Comparison of ENCODE assay signal across 18 cellular contexts in the genomic region with DNA sequence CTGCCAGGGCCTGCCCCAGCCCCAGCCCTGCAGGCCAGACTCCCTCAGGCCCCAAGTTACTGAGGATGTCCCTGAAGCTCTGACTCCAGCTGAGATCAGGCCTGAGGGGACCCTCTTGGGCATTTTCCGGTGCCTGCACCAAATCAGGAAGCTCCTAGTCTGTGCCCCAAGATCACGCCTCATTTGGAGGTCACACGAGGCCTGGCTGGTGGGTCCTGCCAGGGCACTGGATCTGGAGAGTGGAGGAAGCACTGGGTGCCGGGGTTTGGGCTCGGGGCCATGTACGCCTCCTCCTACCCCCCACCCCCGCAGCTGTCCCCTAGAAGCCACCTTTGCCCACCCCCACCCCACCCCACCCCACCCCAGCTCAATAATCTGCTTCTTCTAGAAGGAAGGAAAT. TPM values are rescaled to one million over a fixed set of nuclear protein-coding genes. Genes with fewer than 3 reads are reported as not detected.
DNase-seq lines count a peak whose midpoint lies in the region; ATAC-seq and TF ChIP-seq lines count a peak whose summit lies in the region.
"Had no signal": no experiment of that assay in that cellular context is flagged by ENCODE, and none has a peak within 500 bp of the region (broad histone marks: within the 10 kb centered on the region; RNA-seq: fewer than 3 reads in every experiment).

No MANE protein-coding gene starts in this region.

- H2AK9ac ChIP-seq in IMR-90 (replicated peaks; ENCODE audit: low read depth, low read length, poor library complexity): no peak overlapping the region

- H3K9me3 ChIP-seq in IMR-90 (ENCODE audit: control insufficient read depth, insufficient read depth, low read length) (no peaks in the 10 kb centered on the region), body of pancreas (no peaks in the 10 kb centered on the region), stomach smooth muscle (ENCODE audit: control insufficient read depth in 2 of 2, low read length in 2 of 2) (no peaks in the 10 kb centered on the region)
- H3K9me3 ChIP-seq: BE2C had no signal

- H3K4me2 ChIP-seq in IMR-90 (ENCODE audit: low read depth, low read length): no peak overlapping the region
- H3K4me2 ChIP-seq: GM23338, smooth muscle cell had no signal

- peak overlapping the region; percentile 57 for H2BK120ac ChIP-seq in IMR-90 (ENCODE audit: low read depth, low read length)

- H2AK5ac ChIP-seq in IMR-90 (ENCODE audit: low read depth, low read length): no peak overlapping the region; the same call in none of the 2 replicates

- H2AFZ ChIP-seq in IMR-90 (replicated peaks; ENCODE audit: low read length, poor library complexity): no peak overlapping the region
- H2AFZ ChIP-seq: GM23338 had no signal

- no peak overlapping the region for H3K18ac ChIP-seq in IMR-90 (ENCODE audit: low read depth, low read length)

- dilution Hi-C loops in IMR-90 (cut with HindIII; ENCODE audit: low sequenced_read_pairs, unreplicated experiment): no loop called here

- H2BK5ac ChIP-seq in IMR-90 (ENCODE audit: low read depth, low read length, poor library complexity, severe bottlenecking): no peak overlapping the region

- TF ChIP-seq POLR2A in IMR-90 (IDR thresholded peaks at IDR 0.05; ENCODE audit: low read depth, low read length) (no peak), body of pancreas (IDR thresholded peaks at IDR 0.05) (no peak)

- H2BK20ac ChIP-seq in IMR-90 (ENCODE audit: low read depth, low read length): no peak overlapping the region

- CTCF ChIA-PET in IMR-90 (lab: Yijun Ruan, JAX): no interaction called here

- no peak overlapping the region for H3K56ac ChIP-seq in IMR-90 (ENCODE audit: extremely low read depth, insufficient read depth, low read length)

- H3K36me3 ChIP-seq in IMR-90 (ENCODE audit: control insufficient read depth, insufficient read depth, low read length): no peaks in the 10 kb centered on the region
- H3K36me3 ChIP-seq in body of pancreas (replicated peaks in 1 of 2; ENCODE audit: insufficient read depth in 1 of 2, low read depth in 2 of 2): no peaks in the 10 kb centered on the region
- no peaks in the 10 kb centered on the region for H3K36me3 ChIP-seq in stomach smooth muscle (ENCODE audit: control insufficient read depth in 2 of 2, insufficient read depth in 2 of 2, low read length in 2 of 2)
- H3K36me3 ChIP-seq: BE2C had no signal

- in situ Hi-C loops in IMR-90 (cut with MboI; ENCODE audit: low sequenced_read_pairs): no loop called here

- H3K9me1 ChIP-seq in IMR-90 (ENCODE audit: insufficient read depth, low read length): peaks cover 19% of the 10 kb centered on the region; the same call in 1 of the 2 replicates

- POLR2A ChIA-PET in IMR-90 (lab: Charles Lee; ENCODE audit: unreplicated experiment): interaction anchor here (1.1 kb wide), 1 partner anchor 105 kb away, joined by 6 read pairs; no protein-coding TSS in a partner anchor

- TF ChIP-seq CTCF in IMR-90 (conservative IDR thresholded peaks at IDR 0.05; ENCODE audit: low read depth, low read length) (no peak), body of pancreas (IDR thresholded peaks at IDR 0.05) (no peak)

- intact Hi-C loops in IMR-90 (cut with micrococcal nuclease) (no loop called here), body of pancreas (cut with DNase I) (no loop called here)

- WGBS in IMR-90 (ENCODE audit: extremely low coverage in 2 of 2, insufficient read length in 1 of 2), 2 experiments: no CpG with 5 or more reads among the region's 7 CpGs
- 88% methylated on average over 6 of the region's 7 CpGs; no CpG with 5 or more reads in 1 of the 2 donors for WGBS in body of pancreas, 2 donors

- ATAC-seq in IMR-90 (ENCODE audit: low read depth): no peak
- no peak for ATAC-seq in body of pancreas
- ATAC-seq: GM23338, T-cell had no signal

- H3K4me1 ChIP-seq in IMR-90 (ENCODE audit: control insufficient read depth, insufficient read depth, low read length): peaks cover 33% of the 10 kb centered on the region
- H3K4me1 ChIP-seq in body of pancreas: peaks cover 68% of the 10 kb centered on the region
- H3K4me1 ChIP-seq in stomach smooth muscle (ENCODE audit: control insufficient read depth, insufficient read depth, low read length): peaks cover 38% of the 10 kb centered on the region

- H3K9ac ChIP-seq in IMR-90 (ENCODE audit: low read depth, low read length) (no peak overlapping the region), stomach smooth muscle (ENCODE audit: low read length in 2 of 2) (no peak overlapping the region)

- H4K8ac ChIP-seq in IMR-90 (ENCODE audit: low read depth in 2 of 2, low read length in 2 of 2): no peak overlapping the region

- no peak overlapping the region for H3K14ac ChIP-seq in IMR-90 (replicated peaks; ENCODE audit: low read depth, low read length)

- no peak overlapping the region for H3K23ac ChIP-seq in IMR-90 (ENCODE audit: low read depth, low read length)

- no peak overlapping the region for H3K27ac ChIP-seq in IMR-90 (ENCODE audit: insufficient read depth, low read length)
- peak overlapping the region in 3 of 4 donors; percentile 44 to 64 (median 46) for H3K27ac ChIP-seq in body of pancreas
- peak overlapping the region; percentile 96 for H3K27ac ChIP-seq in stomach smooth muscle (ENCODE audit: low read length)

- no peak overlapping the region for H2BK15ac ChIP-seq in IMR-90 (ENCODE audit: low read depth, low read length)

- H4K5ac ChIP-seq in IMR-90 (ENCODE audit: low read depth, low read length): no peak overlapping the region

- no peaks in the 10 kb centered on the region for H3K27me3 ChIP-seq in IMR-90 (ENCODE audit: control insufficient read depth, insufficient read depth, low read length)
- no peaks in the 10 kb centered on the region for H3K27me3 ChIP-seq in body of pancreas
- H3K27me3 ChIP-seq in stomach smooth muscle (ENCODE audit: control insufficient read depth in 1 of 2, insufficient read depth in 2 of 2, low read length in 2 of 2): no peaks in the 10 kb centered on the region
- H3K27me3 ChIP-seq: BE2C had no signal

- TF ChIP-seq RAD21 in IMR-90 (IDR thresholded peaks at IDR 0.05; ENCODE audit: low read length): no peak

- peaks cover 0 to 10% of the 10 kb centered on the region in 2 experiments; a peak in 1 of 4 replicates for H3K79me1 ChIP-seq in IMR-90 (ENCODE audit: low read depth in 1 of 2, low read length in 2 of 2)

- H3K4me3 ChIP-seq in IMR-90 (ENCODE audit: insufficient read depth, low read depth, low read length) (no peak overlapping the region), body of pancreas (no peak overlapping the region), stomach smooth muscle (ENCODE audit: low read length in 2 of 2) (no peak overlapping the region)
- H3K4me3 ChIP-seq: GM23338, smooth muscle cell had no signal

- H3K4ac ChIP-seq in IMR-90 (ENCODE audit: low read depth, low read length): 0 out of 2 replicates have a peak overlapping the region, but pooled peaks have one; percentile 22

- DNase-seq in IMR-90 (no peak), body of pancreas (no peak), mesenteric fat pad (ENCODE audit: low spot score) (peak; percentile 87), H4 (ENCODE audit: low spot score) (no peak), cerebellar nuclear complex (lab: John Stamatoyannopoulos, UW) (no peak), foreskin melanocyte (no peak), germinal center (ENCODE audit: low spot score) (no peak)
- DNase-seq: activated CD4-positive, alpha-beta T cell treated with anti-CD3 and anti-CD28 coated beads, Interleukin-2, amount 50 U/mL, for 4 hours; activated naive CD4-positive, alpha-beta T cell treated with anti-CD3 and anti-CD28 coated beads, Interleukin-2, amount 10 ng/mL, durations not matched to agents 7 days and 5 days; activated T-cell treated with anti-CD3 and anti-CD28 coated beads for 4 hours; BE2C; GDM1; NCI-H1105 treated with DMSO at 0.1 percent for 48 hours; NCI-H82; T-cell had no signal

- peak overlapping the region; percentile 33; the same call in 1 of the 2 replicates for H4K91ac ChIP-seq in IMR-90 (ENCODE audit: insufficient read depth, low read depth, low read length)

- no peaks in the 10 kb centered on the region for H4K20me1 ChIP-seq in IMR-90 (ENCODE audit: insufficient read depth, low read length)

- no TSS peak for BruUV-seq in IMR-90 (replicated peaks; lab: Mats Ljungman, UMichigan)

TF ChIP-seq in IMR-90, 13 proteins besides CTCF, POLR2A, EP300 and RAD21:
- TF ChIP-seq CHD1 (IDR thresholded peaks at IDR 0.05; ENCODE audit: low read depth, low read length) (no peak), CEBPB (IDR thresholded peaks at IDR 0.05; ENCODE audit: low read depth, low read length) (no peak), RFX5 (IDR thresholded peaks at IDR 0.05; ENCODE audit: low read depth, low read length) (no peak), BHLHE40 (IDR thresholded peaks at IDR 0.05; ENCODE audit: low read depth, low read length) (no peak), RCOR1 (IDR thresholded peaks at IDR 0.05; ENCODE audit: insufficient replicate concordance, low read length) (no peak), FOS (IDR thresholded peaks at IDR 0.05; ENCODE audit: low read depth, low read length) (no peak), NFE2L2 (IDR thresholded peaks at IDR 0.05; ENCODE audit: low read depth, low read length) (no peak), SMC3 (IDR thresholded peaks at IDR 0.05; ENCODE audit: low read depth, low read length) (no peak), MAZ (IDR thresholded peaks at IDR 0.05; ENCODE audit: borderline replicate concordance, low read depth, low read length) (no peak)

RNA-seq across cellular contexts. Expression of a gene that starts 16.2 kb away (rescaled TPM):
- total RNA-seq in IMR-90 (2012; rRNA removed) (0.36 TPM in 1 of 2 replicates, not detected in the other), body of pancreas (10 to 100 TPM in 1 of 2 donors, under 1 TPM in 1; 0.26 to 15.5 TPM), mesenteric fat pad (not detected)
- polyA plus RNA-seq in IMR-90 (2012; rRNA removed): 0.32 and 0.37 TPM in 2 replicates
- 0.16 TPM in 1 of 2 replicates, not detected in the other for polyA plus RNA-seq in IMR-90 (2012; cell fraction: cytosol; rRNA removed)
- 1.0 and 1.2 TPM in 2 replicates for polyA plus RNA-seq in IMR-90 (2012; cell fraction: nucleus; rRNA removed; ENCODE audit: low replicate concordance)
- not detected in 2 replicates for total RNA-seq in H4 (2014; rRNA removed; shearing (Covaris generic))
- total RNA-seq: GM23338, smooth muscle cell had no signal
- polyA plus RNA-seq: smooth muscle cell had no signal

RNA-seq across cellular contexts. Expression of a gene that starts 24.5 kb away (rescaled TPM):
- total RNA-seq in IMR-90 (2012; rRNA removed): 53.3 and 79.9 TPM in 2 replicates
- 98.3 and 122 TPM in 2 replicates for polyA plus RNA-seq in IMR-90 (2012; rRNA removed)
- 106 and 143 TPM in 2 replicates for polyA plus RNA-seq in IMR-90 (2012; cell fraction: cytosol; rRNA removed)
- 43.3 and 75.0 TPM in 2 replicates for polyA plus RNA-seq in IMR-90 (2012; cell fraction: nucleus; rRNA removed; ENCODE audit: low replicate concordance)
- 10 to 100 TPM; 26.0 to 35.0 TPM for total RNA-seq in body of pancreas
- total RNA-seq in mesenteric fat pad: 124 TPM
- 286 and 301 TPM in 2 replicates for total RNA-seq in H4 (2014; rRNA removed; shearing (Covaris generic))
